ENCODE assay signal across 1 cellular context in the genomic region with DNA sequence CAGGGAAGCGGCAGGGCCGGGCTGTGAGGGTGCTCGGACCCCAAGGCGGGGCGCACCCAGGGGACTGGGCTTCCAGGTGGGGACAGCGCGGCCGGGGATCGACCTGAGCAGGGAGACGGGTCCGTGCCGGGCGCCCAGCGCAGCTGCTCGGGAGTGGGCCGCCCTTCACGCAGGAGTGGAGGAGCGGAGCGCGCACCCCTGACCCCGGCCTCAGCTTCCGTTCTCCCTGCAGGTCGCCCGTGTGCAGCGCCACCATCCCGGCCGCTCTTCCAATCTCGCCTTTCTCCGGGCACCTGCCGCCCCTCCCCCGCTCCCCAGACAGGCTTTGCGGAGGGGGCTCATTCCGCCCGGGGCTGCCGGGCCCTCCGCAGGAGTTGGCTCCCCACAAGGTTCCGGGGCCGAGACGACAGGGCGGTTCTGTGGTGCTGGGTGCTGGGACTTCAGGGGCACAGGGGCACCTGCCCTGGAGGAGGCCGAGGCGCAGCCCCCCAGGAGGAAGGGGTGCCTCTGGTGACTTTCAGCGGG.
TF ChIP-seq lines count a peak whose summit lies in the region.

No MANE protein-coding gene starts in this region.

TF ChIP-seq in HCT116, 20 proteins besides CTCF, POLR2A, EP300 and RAD21:
- 0 out of 2 replicates have a peak, but pooled peaks have one; percentile 16 for TF ChIP-seq ZFX (IDR thresholded peaks at IDR 0.05)
